Comparison of ENCODE assay signal across 16 cellular contexts in the genomic region with DNA sequence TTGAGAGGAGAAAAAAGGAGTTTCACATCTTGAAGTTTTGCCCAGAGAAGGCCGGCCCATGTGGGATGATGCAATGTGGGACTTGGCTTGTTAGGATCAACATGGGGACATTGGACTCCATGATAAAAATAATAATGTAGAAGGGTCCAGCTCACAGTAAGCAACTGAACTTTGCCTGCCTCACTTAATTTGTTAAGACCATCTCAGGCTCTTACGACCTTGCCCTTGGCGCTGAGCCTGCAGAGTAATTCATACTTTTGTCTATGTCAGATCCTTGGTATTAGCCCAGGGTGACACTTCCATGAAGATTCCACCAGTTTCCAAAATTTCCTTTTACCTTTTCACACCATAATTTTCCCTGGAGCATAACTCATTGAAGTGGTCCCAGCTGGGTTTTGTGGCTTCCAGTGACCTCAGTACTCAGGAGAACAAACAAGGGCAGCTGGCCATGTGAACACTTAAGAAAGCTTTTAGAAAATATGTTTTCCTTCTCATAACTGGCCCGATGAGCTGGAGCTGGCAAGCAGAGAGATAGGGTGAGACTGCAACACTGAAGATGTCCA.
DNase-seq lines count a peak whose midpoint lies in the region; ATAC-seq and TF ChIP-seq lines count a peak whose summit lies in the region.
"Had no signal": no experiment of that assay in that cellular context is flagged by ENCODE, and none has a peak within 500 bp of the region (broad histone marks: within the 10 kb centered on the region; RNA-seq: fewer than 3 reads in every experiment).

No MANE protein-coding gene starts in this region.

- ATAC-seq in Right ventricle myocardium superior (ENCODE audit: poor library complexity) (peak; percentile 85), psoas muscle (peak in 3 of 4 donors; percentile 33 to 66 (median 39)), HG03097 (IDR thresholded peaks at IDR 0.05; ENCODE audit: low FRiP score, unreplicated experiment) (no peak), GM19023 (IDR thresholded peaks at IDR 0.05; ENCODE audit: unreplicated experiment) (no peak)
- ATAC-seq in activated CD4-positive, alpha-beta T cell treated with anti-CD3 and anti-CD28 coated beads for 36 hours: no peak

- no peaks in the 10 kb centered on the region for H3K9me3 Mint-ChIP-seq in activated CD4-positive, alpha-beta T cell treated with anti-CD3 and anti-CD28 coated beads for 36 hours (ENCODE audit: low read depth)
- H3K9me3 Mint-ChIP-seq: activated CD4-positive, alpha-beta memory T cell treated with anti-CD3 and anti-CD28 coated beads, Interleukin-2, amount 10 ng/mL, durations not matched to agents 7 days and 5 days; activated T-helper 2 cell treated with anti-CD3 and anti-CD28 coated beads, Interferon-gamma antibody, Interleukin-2, Interleukin-4, amounts not matched to agents 10 μg/mL and 5 μg/mL and 100 μg/mL, durations not matched to agents 14 hours and 24 hours and 36 hours had no signal

- no peak for TF ChIP-seq CTCF in psoas muscle (IDR thresholded peaks at IDR 0.05)

- no peak overlapping the region for H3K27ac Mint-ChIP-seq in activated CD4-positive, alpha-beta T cell treated with anti-CD3 and anti-CD28 coated beads for 36 hours
- H3K27ac Mint-ChIP-seq: activated CD4-positive, alpha-beta memory T cell treated with anti-CD3 and anti-CD28 coated beads, Interleukin-2, amount 10 ng/mL, durations not matched to agents 7 days and 5 days; activated T-helper 2 cell treated with anti-CD3 and anti-CD28 coated beads, Interferon-gamma antibody, Interleukin-2, Interleukin-4, amounts not matched to agents 10 μg/mL and 5 μg/mL and 100 μg/mL, durations not matched to agents 14 hours and 24 hours and 36 hours had no signal

- no peaks in the 10 kb centered on the region for H3K9me3 ChIP-seq in psoas muscle
- H3K9me3 ChIP-seq: BLaER1 treated with 17β-estradiol and CSF1 and Interleukin-3, amounts not matched to agents 10 nM and 100 nM; pancreas; uterus had no signal

- no peak overlapping the region for H3K27ac ChIP-seq in psoas muscle
- H3K27ac ChIP-seq: BLaER1 treated with 17β-estradiol and CSF1 and Interleukin-3, amounts not matched to agents 10 nM and 100 nM; brain microvascular endothelial cell; pancreas; uterus had no signal

- peaks cover 3% of the 10 kb centered on the region for H3K27me3 Mint-ChIP-seq in activated CD4-positive, alpha-beta T cell treated with anti-CD3 and anti-CD28 coated beads for 36 hours

- peak; percentile 66 for DNase-seq in DMS53 (lab: John Stamatoyannopoulos, UW)
- peak; percentile 23 for DNase-seq in amniotic epithelial cell (ENCODE audit: low read depth)
- DNase-seq in Right ventricle myocardium superior: peak; percentile 50
- DNase-seq in psoas muscle: peak; percentile 50 to 64
- DNase-seq in activated CD4-positive, alpha-beta T cell treated with anti-CD3 and anti-CD28 coated beads for 36 hours: no peak
- no peak for DNase-seq in NCI-H1436 treated with DMSO at 0.1 percent for 48 hours (lab: John Stamatoyannopoulos, UW)
- DNase-seq: activated CD4-positive, alpha-beta memory T cell treated with anti-CD3 and anti-CD28 coated beads, Interleukin-2, amount 10 ng/mL, durations not matched to agents 7 days and 5 days; brain microvascular endothelial cell; DMS79 treated with DMSO at 0.1 percent for 48 hours; NCI-H1694; pancreas had no signal

- H3K36me3 ChIP-seq in psoas muscle (ENCODE audit: insufficient read depth in 1 of 2, low read depth in 1 of 2): no peaks in the 10 kb centered on the region
- H3K36me3 ChIP-seq: BLaER1 treated with 17β-estradiol and CSF1 and Interleukin-3, amounts not matched to agents 10 nM and 100 nM; brain microvascular endothelial cell; pancreas; uterus had no signal

- H3K4me3 Mint-ChIP-seq in activated CD4-positive, alpha-beta T cell treated with anti-CD3 and anti-CD28 coated beads for 36 hours: no peak overlapping the region
- H3K4me3 Mint-ChIP-seq: activated CD4-positive, alpha-beta memory T cell treated with anti-CD3 and anti-CD28 coated beads, Interleukin-2, amount 10 ng/mL, durations not matched to agents 7 days and 5 days had no signal

- POLR2A ChIA-PET in activated CD4-positive, alpha-beta T cell treated with anti-CD3 and anti-CD28 coated beads for 36 hours (lab: Charles Lee): no interaction called here

- CTCF ChIA-PET in activated CD4-positive, alpha-beta T cell treated with anti-CD3 and anti-CD28 coated beads for 36 hours (lab: Charles Lee): no interaction called here

- intact Hi-C loops in Right ventricle myocardium superior (cut with DNase I) (no loop called here), psoas muscle (cut with DNase I) (no loop called here)
- intact Hi-C loops in activated CD4-positive, alpha-beta T cell treated with anti-CD3 and anti-CD28 coated beads for 36 hours (cut with DNase I, micrococcal nuclease): no loop called here

- no peak overlapping the region for H3K4me3 ChIP-seq in psoas muscle
- H3K4me3 ChIP-seq: BLaER1 treated with 17β-estradiol and CSF1 and Interleukin-3, amounts not matched to agents 10 nM and 100 nM; pancreas; uterus had no signal

- H3K27me3 ChIP-seq in psoas muscle (ENCODE audit: insufficient read depth in 3 of 3, low read length in 2 of 3): no peaks in the 10 kb centered on the region
- H3K27me3 ChIP-seq: BLaER1 treated with 17β-estradiol and CSF1 and Interleukin-3, amounts not matched to agents 10 nM and 100 nM; brain microvascular endothelial cell; pancreas; uterus had no signal

- WGBS in psoas muscle, 3 donors: 43 to 48% (median 46%) methylated on average over 4 of the region's 4 CpGs

- peaks cover 4% of the 10 kb centered on the region for H3K4me1 Mint-ChIP-seq in activated CD4-positive, alpha-beta T cell treated with anti-CD3 and anti-CD28 coated beads for 36 hours

- H3K36me3 Mint-ChIP-seq in activated CD4-positive, alpha-beta T cell treated with anti-CD3 and anti-CD28 coated beads for 36 hours (ENCODE audit: low read depth): no peaks in the 10 kb centered on the region

- no peaks in the 10 kb centered on the region for H3K4me1 ChIP-seq in psoas muscle
- H3K4me1 ChIP-seq: pancreas had no signal

Comparison
In these comparisons a context has a peak if more than half of its experiments do, and no peak if none do; other contexts are left out.
1. DNase-seq: peak in DMS53 (single experiment), amniotic epithelial cell (single experiment), Right ventricle myocardium superior (single experiment) and psoas muscle (2 of 2); none in activated CD4-positive, alpha-beta T cell treated with anti-CD3 and anti-CD28 coated beads for 36 hours (single experiment) and NCI-H1436 treated with DMSO at 0.1 percent for 48 hours (single experiment).
2. ATAC-seq: peak in Right ventricle myocardium superior (single experiment) and psoas muscle (3 of 4); none in HG03097 (single experiment), activated CD4-positive, alpha-beta T cell treated with anti-CD3 and anti-CD28 coated beads for 36 hours (single experiment) and GM19023 (single experiment).